1 cellular context compared by ENCODE assay signal in genomic region chr1:183989078-183989577, GRCh38.
TF ChIP-seq lines count a peak whose summit lies in the region.

No MANE protein-coding gene starts in this region.

TF ChIP-seq in K562, 482 proteins besides CTCF, POLR2A, EP300 and RAD21 (continued from another document and continues in another):
- no peak for TF ChIP-seq ZBTB11 (CRISPR knock-in tag; IDR thresholded peaks at IDR 0.05)
- TF ChIP-seq TRIM24 (IDR thresholded peaks at IDR 0.05), result no peak
- no peak for TF ChIP-seq CREB3 (tag; conservative IDR thresholded peaks at IDR 0.05; ENCODE audit: low read depth)
- 0 out of 2 replicates have a peak, but pooled peaks have one; percentile 8 for TF ChIP-seq CLOCK (CRISPR knock-in tag; IDR thresholded peaks at IDR 0.05; ENCODE audit: borderline replicate concordance)
- no peak for TF ChIP-seq CBFB (CRISPR knock-in tag; IDR thresholded peaks at IDR 0.05)
- peak; percentile 28 to 29; a peak in 2 of 4 replicates for TF ChIP-seq MAZ (CRISPR knock-in tag; conservative IDR thresholded peaks at IDR 0.05 in 1 of 2, IDR thresholded peaks at IDR 0.05 in 1 of 2)
- TF ChIP-seq MCM7 (IDR thresholded peaks at IDR 0.05), result no peak
- no peak for TF ChIP-seq ZNF76 (CRISPR knock-in tag; IDR thresholded peaks at IDR 0.05; ENCODE audit: borderline replicate concordance)
- TF ChIP-seq ZFX (CRISPR knock-in tag; IDR thresholded peaks at IDR 0.05), result no peak
- no peak for TF ChIP-seq ZNF57 (CRISPR knock-in tag; IDR thresholded peaks at IDR 0.05)
- TF ChIP-seq HDAC2 (IDR thresholded peaks at IDR 0.05), result peak; percentile 51
- TF ChIP-seq RBM15 (IDR thresholded peaks at IDR 0.05; ENCODE audit: insufficient read depth, low read length), result no peak
- TF ChIP-seq GATAD2B (IDR thresholded peaks at IDR 0.05; ENCODE audit: borderline replicate concordance), result no peak; the same call in 1 of the 2 replicates
- TF ChIP-seq FOXJ3 (CRISPR knock-in tag; IDR thresholded peaks at IDR 0.05), result no peak
- no peak for TF ChIP-seq PBX2 (CRISPR knock-in tag; IDR thresholded peaks at IDR 0.05; ENCODE audit: low read depth)
- no peak for TF ChIP-seq PBX2 (tag; conservative IDR thresholded peaks at IDR 0.05; ENCODE audit: low read depth)
- no peak for TF ChIP-seq ZFP36 (IDR thresholded peaks at IDR 0.05; ENCODE audit: low read depth, low read length, partially characterized antibody)
- TF ChIP-seq PCBP1 (IDR thresholded peaks at IDR 0.05; ENCODE audit: low read depth, low read length, poor library complexity, severe bottlenecking), result no peak
- no peak for TF ChIP-seq KAT8 (IDR thresholded peaks at IDR 0.05; ENCODE audit: low read depth)
- TF ChIP-seq MGA (IDR thresholded peaks at IDR 0.05), result peak; percentile 71
- peak; percentile 45; the same call in 1 of the 2 replicates for TF ChIP-seq ZNF239 (CRISPR knock-in tag; IDR thresholded peaks at IDR 0.05)
- TF ChIP-seq NEUROD1 (IDR thresholded peaks at IDR 0.05; ENCODE audit: borderline replicate concordance, low read depth, low read length, partially characterized antibody), result peak; percentile 54
- TF ChIP-seq SIN3A (IDR thresholded peaks at IDR 0.05; ENCODE audit: borderline replicate concordance in 2 of 2, control insufficient read depth in 1 of 2, low read depth in 2 of 2, low read length in 2 of 2), result 0 out of 4 replicates have a peak, but pooled peaks of 1 of the 2 experiments have one; percentile 40
- TF ChIP-seq CBX5 (IDR thresholded peaks at IDR 0.05; ENCODE audit: borderline replicate concordance, low read depth), result no peak
- TF ChIP-seq BCLAF1 (IDR thresholded peaks at IDR 0.05; ENCODE audit: borderline replicate concordance in 1 of 2, control insufficient read depth in 1 of 2, low read depth in 2 of 2, low read length in 1 of 2), result peak in 1 of 2 experiments; percentile 19; a peak in 1 of 4 replicates
- no peak for TF ChIP-seq FOXP1 (CRISPR knock-in tag; IDR thresholded peaks at IDR 0.05)
- TF ChIP-seq SMARCA4 (IDR thresholded peaks at IDR 0.05), result peak; percentile 77
- no peak for TF ChIP-seq ZNF655 (CRISPR knock-in tag; IDR thresholded peaks at IDR 0.05)
